Comparison of ENCODE assay signal across 31 cellular contexts in genomic region chr15:82272154-82272553, GRCh38. TPM values are rescaled to one million over a fixed set of nuclear protein-coding genes. Genes with fewer than 3 reads are reported as not detected.
"Had no signal": no experiment of that assay in that cellular context is flagged by ENCODE, and none has a peak within 500 bp of the region (broad histone marks: within the 10 kb centered on the region; RNA-seq: fewer than 3 reads in every experiment).

No MANE protein-coding gene starts in this region.

- H3K27ac Mint-ChIP-seq: immature natural killer cell; mesothelial cell of epicardium; naive B cell; natural killer cell; nephron progenitor cell; neural progenitor cell; progenitor cell of endocrine pancreas; stimulated activated memory B cell treated with anti-CD40 and anti-IgM and Interleukin-4, amounts not matched to agents 10 μg/mL and 1 μg/mL and 100 μg/mL, for 72 hours; stimulated activated naive CD8-positive, alpha-beta T cell treated with anti-CD3 and anti-CD28 coated beads, Interleukin-15, amount 100 ng/mL, for 72 hours; type B pancreatic cell had no signal

- H3K4me3 Mint-ChIP-seq: immature natural killer cell; mesothelial cell of epicardium; naive B cell; natural killer cell; nephron progenitor cell; neural progenitor cell; stimulated activated memory B cell treated with anti-CD40 and anti-IgM and Interleukin-4, amounts not matched to agents 10 μg/mL and 1 μg/mL and 100 μg/mL, for 72 hours; stimulated activated naive CD8-positive, alpha-beta T cell treated with anti-CD3 and anti-CD28 coated beads, Interleukin-15, amount 100 ng/mL, for 72 hours; type B pancreatic cell had no signal

- ATAC-seq: left colon; left lung; lower lobe of right lung; natural killer cell; right lobe of liver; stimulated activated memory B cell treated with anti-CD40 and anti-IgM and Interleukin-4, amounts not matched to agents 10 μg/mL and 1 μg/mL and 100 μg/mL, for 72 hours; stimulated activated naive CD8-positive, alpha-beta T cell treated with anti-CD3 and anti-CD28 coated beads, Interleukin-15, amount 100 ng/mL, for 72 hours had no signal

- H3K4me3 ChIP-seq: left lung, lower lobe of right lung, neural progenitor cell, right atrium auricular region, right lobe of liver, smooth muscle cell, tibial nerve, uterus had no signal

- H3K27me3 Mint-ChIP-seq: naive B cell; progenitor cell of endocrine pancreas; stimulated activated memory B cell treated with anti-CD40 and anti-IgM and Interleukin-4, amounts not matched to agents 10 μg/mL and 1 μg/mL and 100 μg/mL, for 72 hours; type B pancreatic cell had no signal

- H3K4me1 Mint-ChIP-seq: immature natural killer cell; natural killer cell; nephron progenitor cell; neural progenitor cell; stimulated activated naive CD8-positive, alpha-beta T cell treated with anti-CD3 and anti-CD28 coated beads, Interleukin-15, amount 100 ng/mL, for 72 hours had no signal

- H3K36me3 Mint-ChIP-seq: natural killer cell had no signal

- H3K27ac ChIP-seq: left lung, lower lobe of right lung, neural progenitor cell, neutrophil, parathyroid adenoma, right atrium auricular region, right lobe of liver, tibial nerve, uterus had no signal

- H3K36me3 ChIP-seq: left lung, lower lobe of right lung, neural progenitor cell, neutrophil, right atrium auricular region, right lobe of liver, uterus had no signal

- DNase-seq: immature natural killer cell; kidney; left colon; left lung; lower lobe of right lung; mammary epithelial cell; mesenchymal stem cell; naive B cell; natural killer cell; nephron progenitor cell; occipital lobe; right lobe of liver; stimulated activated CD4-positive, alpha-beta T cell treated with anti-CD3 and anti-CD28 coated beads, Interleukin-1b, Interleukin-23, amount 100 ng/mL, for 48 hours; stimulated activated CD4-positive, alpha-beta T cell treated with anti-CD3 and anti-CD28 coated beads, Interleukin-2, amount 100 ng/mL, for 48 hours; stimulated activated CD4-positive, alpha-beta T cell treated with anti-CD3 and anti-CD28 coated beads, Interleukin-4, amount 100 ng/mL, for 4 hours; stimulated activated CD8-positive, alpha-beta memory T cell treated with anti-CD3 and anti-CD28 coated beads, Interleukin-4, amount 100 ng/mL, for 48 hours; stimulated activated naive CD4-positive, alpha-beta T cell treated with Interleukin-2 at 50 U/mL for 16 hours; stimulated activated naive CD8-positive, alpha-beta T cell treated with anti-CD3 and anti-CD28 coated beads, Interleukin-15, amount 100 ng/mL, for 72 hours; substantia nigra; uterus had no signal

- H3K4me1 ChIP-seq: left lung, lower lobe of right lung, neural progenitor cell, parathyroid adenoma, right atrium auricular region, right lobe of liver, tibial nerve, uterus had no signal

- H3K9me3 Mint-ChIP-seq: natural killer cell had no signal

- H3K9ac ChIP-seq: neural progenitor cell, parathyroid adenoma had no signal

- H3K27me3 ChIP-seq: neural progenitor cell, neutrophil, right atrium auricular region, right lobe of liver, tibial nerve, uterus had no signal

- H3K9me3 ChIP-seq: lower lobe of right lung, neutrophil, right lobe of liver, uterus had no signal

- FAIRE-seq: islet of Langerhans, kidney had no signal

RNA-seq across cellular contexts. Expression of gene SAXO2, which starts 9.5 kb away (rescaled TPM):
- total RNA-seq: right atrium auricular region had no signal
